Comparison of ENCODE assay signal across 8 cellular contexts in genomic region chr19:17511724-17512573, GRCh38. TPM values are rescaled to one million over a fixed set of nuclear protein-coding genes. Genes with fewer than 3 reads are reported as not detected.
DNase-seq lines count a peak whose midpoint lies in the region; ATAC-seq and TF ChIP-seq lines count a peak whose summit lies in the region.

No MANE protein-coding gene starts in this region.

- H3K27ac Mint-ChIP-seq in activated T-helper 2 cell treated with anti-CD3 and anti-CD28 coated beads, Interferon-gamma antibody, Interleukin-2, Interleukin-4, amounts not matched to agents 10 μg/mL and 5 μg/mL and 100 μg/mL, durations not matched to agents 14 hours and 24 hours and 36 hours = peak overlapping the region; percentile 74
- no peak overlapping the region for H3K27ac Mint-ChIP-seq in neural crest cell (ENCODE audit: unreplicated experiment)

- peaks cover 7 to 14% (median 13%) of the 10 kb centered on the region in 4 donors for H3K36me3 ChIP-seq in stomach

- peaks cover 56% of the 10 kb centered on the region for H3K36me3 Mint-ChIP-seq in activated T-helper 2 cell treated with anti-CD3 and anti-CD28 coated beads, Interferon-gamma antibody, Interleukin-2, Interleukin-4, amounts not matched to agents 10 μg/mL and 5 μg/mL and 100 μg/mL, durations not matched to agents 14 hours and 24 hours and 36 hours (ENCODE audit: low read depth)
- peaks cover 15% of the 10 kb centered on the region for H3K36me3 Mint-ChIP-seq in neural crest cell (ENCODE audit: low read depth)

- peak overlapping the region; percentile 100 for H3K4me3 Mint-ChIP-seq in activated T-helper 2 cell treated with anti-CD3 and anti-CD28 coated beads, Interferon-gamma antibody, Interleukin-2, Interleukin-4, amounts not matched to agents 10 μg/mL and 5 μg/mL and 100 μg/mL, durations not matched to agents 14 hours and 24 hours and 36 hours (ENCODE audit: low read depth)
- peak overlapping the region; percentile 96 for H3K4me3 Mint-ChIP-seq in neural crest cell

- peaks cover 20 to 54% (median 40%) of the 10 kb centered on the region in 4 donors for H3K4me1 ChIP-seq in stomach

- no peak for TF ChIP-seq EP300 in stomach (IDR thresholded peaks at IDR 0.05)

- H3K4me3 ChIP-seq in stomach = peak overlapping the region; percentile 62 to 93 (median 88)

- H3K27ac ChIP-seq in stomach = peak overlapping the region; percentile 90 to 100 (median 99)

- H3K4me1 Mint-ChIP-seq in activated T-helper 2 cell treated with anti-CD3 and anti-CD28 coated beads, Interferon-gamma antibody, Interleukin-2, Interleukin-4, amounts not matched to agents 10 μg/mL and 5 μg/mL and 100 μg/mL, durations not matched to agents 14 hours and 24 hours and 36 hours (ENCODE audit: low read depth) = peaks cover 23% of the 10 kb centered on the region
- H3K4me1 Mint-ChIP-seq in neural crest cell = peaks cover 31% of the 10 kb centered on the region

- TF ChIP-seq POLR2A in stomach (IDR thresholded peaks at IDR 0.05) = peak in 1 of 4 donors; percentile 47

- H3K9me3 Mint-ChIP-seq in activated T-helper 2 cell treated with anti-CD3 and anti-CD28 coated beads, Interferon-gamma antibody, Interleukin-2, Interleukin-4, amounts not matched to agents 10 μg/mL and 5 μg/mL and 100 μg/mL, durations not matched to agents 14 hours and 24 hours and 36 hours = no peaks in the 10 kb centered on the region
- no peaks in the 10 kb centered on the region for H3K9me3 Mint-ChIP-seq in neural crest cell

- H3K9me3 ChIP-seq in stomach = peaks cover 0 to 1% (median under 1%) of the 10 kb centered on the region in 4 donors

- no peaks in the 10 kb centered on the region for H3K27me3 ChIP-seq in stomach

- DNase-seq in DMS114 treated with DMSO at 0.1 percent for 48 hours (lab: John Stamatoyannopoulos, UW; ENCODE audit: unreplicated experiment) (peak; percentile 50), HUDEP-2 (lab: John Stamatoyannopoulos, UW; ENCODE audit: unreplicated experiment in 76 of 76) (peak; percentile 33 to 98 (median 89)), RPMI8226 (peak; percentile 81), fibroblast of the conjunctiva (ENCODE audit: low read depth) (peak; percentile 85), neural crest cell (ENCODE audit: low read depth, low spot score) (peak; percentile 65), stomach (peak; percentile 85)
- DNase-seq in activated T-helper 2 cell treated with anti-CD3 and anti-CD28 coated beads, Interferon-gamma antibody, Interleukin-2, Interleukin-4, amounts not matched to agents 10 μg/mL and 5 μg/mL and 100 μg/mL, durations not matched to agents 14 hours and 24 hours and 36 hours (ENCODE audit: low spot score) = peak; percentile 80

- peak; percentile 58 for ATAC-seq in GM21390 (IDR thresholded peaks at IDR 0.05; ENCODE audit: unreplicated experiment)

- TF ChIP-seq CTCF in neural crest cell (conservative IDR thresholded peaks at IDR 0.05) = no peak
- peak in 1 of 7 experiments; percentile 10 for TF ChIP-seq CTCF in stomach (IDR thresholded peaks at IDR 0.05)

- WGBS in stomach, 5 donors = 1 to 2% (median 1%) methylated on average over 12 to 82 of the region's 82 CpGs

- intact Hi-C loops in activated T-helper 2 cell treated with anti-CD3 and anti-CD28 coated beads, Interferon-gamma antibody, Interleukin-2, Interleukin-4, amounts not matched to agents 10 μg/mL and 5 μg/mL and 100 μg/mL, durations not matched to agents 14 hours and 24 hours and 36 hours (cut with micrococcal nuclease) = loop anchor here (1.0 kb wide), 2 partner anchors 27 to 43 kb away; partner anchors contain the start of gene COLGALT1
- intact Hi-C loops in stomach (cut with DNase I; ENCODE audit: low total_unique reads) = no loop called here

- no peaks in the 10 kb centered on the region for H3K27me3 Mint-ChIP-seq in activated T-helper 2 cell treated with anti-CD3 and anti-CD28 coated beads, Interferon-gamma antibody, Interleukin-2, Interleukin-4, amounts not matched to agents 10 μg/mL and 5 μg/mL and 100 μg/mL, durations not matched to agents 14 hours and 24 hours and 36 hours (ENCODE audit: low read depth)
- H3K27me3 Mint-ChIP-seq in neural crest cell (ENCODE audit: low read depth) = peaks cover 4% of the 10 kb centered on the region

RNA-seq across cellular contexts. Expression of gene PGLS, which starts 0.5 kb away (rescaled TPM):
- total RNA-seq in activated T-helper 2 cell treated with anti-CD3 and anti-CD28 coated beads, Interferon-gamma antibody, Interleukin-2, Interleukin-4, amounts not matched to agents 10 μg/mL and 5 μg/mL and 100 μg/mL, durations not matched to agents 14 hours and 24 hours and 36 hours = 81.4 and 85.7 TPM in 2 replicates
- total RNA-seq in neural crest cell (91.2 and 99.7 TPM in 2 replicates), stomach (100 to 1,000 TPM in 1 of 5 donors, 10 to 100 TPM in 3, 1 to 10 TPM in 1; 2.9 to 258 (median 32.9) TPM)
- 100 to 1,000 TPM in 2 of 3 donors, 10 to 100 TPM in 1; 85.0 to 120 (median 114) TPM for polyA plus RNA-seq in stomach

RNA-seq across cellular contexts. Expression of gene SLC27A1, which starts 41.6 kb away (rescaled TPM):
- 3.1 and 3.5 TPM in 2 replicates for total RNA-seq in activated T-helper 2 cell treated with anti-CD3 and anti-CD28 coated beads, Interferon-gamma antibody, Interleukin-2, Interleukin-4, amounts not matched to agents 10 μg/mL and 5 μg/mL and 100 μg/mL, durations not matched to agents 14 hours and 24 hours and 36 hours
- total RNA-seq in neural crest cell (17.4 and 17.9 TPM in 2 replicates), stomach (100 to 1,000 TPM in 1 of 5 donors, 10 to 100 TPM in 3, 1 to 10 TPM in 1; 5.5 to 116 (median 43.8) TPM)
- 10 to 100 TPM in 1 of 3 donors, 1 to 10 TPM in 2; 4.0 to 12.7 (median 9.0) TPM for polyA plus RNA-seq in stomach

RNA-seq across cellular contexts. Expression of gene COLGALT1, which starts 43.5 kb away (rescaled TPM):
- total RNA-seq in activated T-helper 2 cell treated with anti-CD3 and anti-CD28 coated beads, Interferon-gamma antibody, Interleukin-2, Interleukin-4, amounts not matched to agents 10 μg/mL and 5 μg/mL and 100 μg/mL, durations not matched to agents 14 hours and 24 hours and 36 hours = 77.0 and 84.3 TPM in 2 replicates
- total RNA-seq in neural crest cell (78.4 and 81.7 TPM in 2 replicates), stomach (100 to 1,000 TPM in 1 of 5 donors, 10 to 100 TPM in 4; 29.6 to 273 (median 43.6) TPM)
- 10 to 100 TPM; 15.1 to 36.3 (median 18.0) TPM for polyA plus RNA-seq in stomach

RNA-seq across cellular contexts. Expression of gene NXNL1, which starts 51.2 kb away (rescaled TPM):
- not detected in 2 replicates for total RNA-seq in activated T-helper 2 cell treated with anti-CD3 and anti-CD28 coated beads, Interferon-gamma antibody, Interleukin-2, Interleukin-4, amounts not matched to agents 10 μg/mL and 5 μg/mL and 100 μg/mL, durations not matched to agents 14 hours and 24 hours and 36 hours
- not detected in 2 replicates for total RNA-seq in neural crest cell
- under 1 TPM in 1 of 5 donors, not detected in 4; 0.92 TPM for total RNA-seq in stomach
- not detected for polyA plus RNA-seq in stomach

Comparison
In these comparisons a context has a peak if more than half of its experiments do, and no peak if none do; other contexts are left out.
1. Peak in every context shown above with its lines: DNase-seq, ATAC-seq, H3K4me3 ChIP-seq and H3K27ac ChIP-seq.